1 cellular context compared by ENCODE assay signal in genomic region chr16:379183-379960, GRCh38.
TF ChIP-seq lines count a peak whose summit lies in the region.

No MANE protein-coding gene starts in this region.

TF ChIP-seq in H1, 55 proteins besides CTCF, POLR2A, EP300 and RAD21:
- TF ChIP-seq CTBP2 (IDR thresholded peaks at IDR 0.05; ENCODE audit: borderline replicate concordance, insufficient read depth, insufficient read length, low read length): no peak
- TF ChIP-seq SP1 (IDR thresholded peaks at IDR 0.05; ENCODE audit: low read depth, low read length): peak; percentile 89
- TF ChIP-seq E2F6 (IDR thresholded peaks at IDR 0.05): 0 out of 2 replicates have a peak, but pooled peaks have one; percentile 24
- TF ChIP-seq CREB1 (IDR thresholded peaks at IDR 0.05): peak; percentile 54
- TF ChIP-seq MAX (IDR thresholded peaks at IDR 0.05): peak; percentile 42; the same call in 1 of the 2 replicates
